ENCODE assay signal across 8 cellular contexts in genomic region chr1:226662704-226663326, GRCh38.
DNase-seq lines count a peak whose midpoint lies in the region; ATAC-seq and TF ChIP-seq lines count a peak whose summit lies in the region.

No MANE protein-coding gene starts in this region.

- intact Hi-C loops in aorta (cut with DNase I): loop anchor here in 1 of 2 donors (5.0 kb wide), 1 partner anchor 39 kb away; no protein-coding TSS in a partner anchor

- ATAC-seq in HG03095 (IDR thresholded peaks at IDR 0.05; ENCODE audit: unreplicated experiment): peak; percentile 94
- ATAC-seq in aorta (ENCODE audit: low FRiP score): peak; percentile 77

- no peaks in the 10 kb centered on the region for H3K9me3 ChIP-seq in aorta (ENCODE audit: control insufficient read depth, low read length)

- DNase-seq in NCI-H1694 treated with DMSO at 0.1 percent for 48 hours (lab: John Stamatoyannopoulos, UW) (peak; percentile 27), NCI-H1694 (lab: John Stamatoyannopoulos, UW) (no peak), RPMI8226 (peak; percentile 94), activated gamma-delta T cell (lab: John Stamatoyannopoulos, UW) (peak; percentile 28), germinal center (ENCODE audit: low spot score) (peak; percentile 87), retinal pigment epithelial cell (ENCODE audit: low read depth) (peak; percentile 94), aorta (peak; percentile 88 to 90)

- H3K27ac ChIP-seq in aorta (ENCODE audit: low read depth in 1 of 2, low read length in 2 of 2): peak overlapping the region; percentile 97 to 100

- WGBS in aorta, 2 donors: 4 to 6% methylated on average over 13 of the region's 13 CpGs

- peaks cover 0 to 5% of the 10 kb centered on the region in 2 donors for H3K4me1 ChIP-seq in aorta (ENCODE audit: control insufficient read depth in 1 of 2, insufficient read depth in 2 of 2, low read length in 2 of 2)

- no peaks in the 10 kb centered on the region for H3K27me3 ChIP-seq in aorta (ENCODE audit: control insufficient read depth in 1 of 2, insufficient read depth in 2 of 2, low read length in 1 of 2)

- H3K4me3 ChIP-seq in retinal pigment epithelial cell (ENCODE audit: low read length) (peak overlapping the region; percentile 20), aorta (ENCODE audit: low read length in 2 of 2) (no peak overlapping the region)

- H3K36me3 ChIP-seq in aorta (ENCODE audit: control insufficient read depth in 1 of 2, insufficient read depth in 2 of 2, low read length in 1 of 2): no peaks in the 10 kb centered on the region

- no peak for TF ChIP-seq CTCF in retinal pigment epithelial cell (conservative IDR thresholded peaks at IDR 0.05; ENCODE audit: low read depth, low read length)
